ENCODE assay signal across 10 cellular contexts in the genomic region with DNA sequence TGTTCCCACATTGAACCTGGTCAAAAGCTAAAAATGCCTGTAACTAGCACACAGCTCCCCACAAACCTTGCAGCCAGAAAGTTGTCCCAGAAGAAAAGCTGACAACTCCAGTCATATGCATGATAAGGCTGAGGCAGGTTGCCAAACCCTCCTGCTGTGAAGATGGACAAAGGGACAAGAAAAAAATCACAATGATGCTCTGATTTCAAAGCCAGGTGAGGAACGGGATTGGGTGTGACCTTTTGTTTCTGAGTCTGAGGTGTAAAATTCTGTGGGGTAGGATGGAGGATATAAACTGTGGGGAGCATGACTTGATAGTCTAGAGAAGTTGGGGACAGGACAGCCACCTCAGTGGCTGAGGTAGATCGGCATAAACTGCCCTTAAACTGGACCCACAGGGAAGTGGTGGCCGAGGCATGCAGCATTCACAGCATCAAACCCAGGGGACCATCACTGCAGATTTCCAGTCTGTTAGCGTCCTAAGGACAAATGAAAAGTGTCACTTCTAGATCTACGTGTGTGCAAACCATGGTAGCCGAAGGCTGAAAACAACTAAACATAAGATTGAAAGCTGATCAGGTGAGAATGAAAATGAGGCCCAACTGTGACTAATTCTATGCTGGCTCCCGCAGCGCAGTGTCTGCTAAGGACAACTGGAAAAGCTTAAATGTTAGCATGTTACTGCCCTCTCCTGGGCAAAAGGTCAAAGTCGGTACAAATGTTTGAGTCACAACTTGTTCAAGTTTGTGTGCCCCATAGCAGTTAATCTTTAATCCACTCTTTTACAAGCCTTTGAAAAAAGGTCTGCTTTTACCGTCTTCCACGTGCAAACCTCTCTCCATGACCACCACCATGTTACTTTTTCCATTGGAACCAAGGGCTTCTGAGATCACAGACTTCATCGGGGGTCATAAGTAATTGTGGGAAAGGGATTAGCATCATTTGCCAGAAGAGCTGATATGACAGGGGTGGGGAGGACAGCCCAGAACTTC. TPM values are rescaled to one million over a fixed set of nuclear protein-coding genes. Genes with fewer than 3 reads are reported as not detected.
DNase-seq lines count a peak whose midpoint lies in the region; ATAC-seq, FAIRE-seq and TF ChIP-seq lines count a peak whose summit lies in the region.
"Had no signal": no experiment of that assay in that cellular context is flagged by ENCODE, and none has a peak within 500 bp of the region (broad histone marks: within the 10 kb centered on the region; RNA-seq: fewer than 3 reads in every experiment).

No MANE protein-coding gene starts in this region.

- DNase-seq in SHP77 (lab: John Stamatoyannopoulos, UW) (peak; percentile 2 to 9), SHP77 treated with DMSO at 0.1 percent for 48 hours (lab: John Stamatoyannopoulos, UW) (no peak), H54 (ENCODE audit: insufficient read length, low spot score) (peak; percentile 34), NAMALWA (ENCODE audit: low spot score) (peak; percentile 75), WTC11 (ENCODE audit: low spot score) (peak; percentile 74), ureter (ENCODE audit: low spot score) (peak; percentile 52)
- DNase-seq: activated naive CD8-positive, alpha-beta T cell treated with anti-CD3 and anti-CD28 coated beads, Interleukin-2, amount 10 ng/mL, durations not matched to agents 7 days and 5 days had no signal

- ATAC-seq in WTC11 (peak; percentile 85), GM21381 (IDR thresholded peaks at IDR 0.05; ENCODE audit: unreplicated experiment) (no peak)

- peaks cover 5% of the 10 kb centered on the region for H3K9me3 ChIP-seq in iPS-18a (ENCODE audit: control insufficient read depth, low read depth, low read length)

- CTCF ChIA-PET in WTC11 (lab: Charles Lee) = interaction anchor here (0.5 to 2.9 kb wide), 29 partner anchors 10 to 1025 kb away, joined by 3 to 41 read pairs (median 5); no protein-coding TSS in a partner anchor

- H3K4me1 ChIP-seq in iPS-18a (ENCODE audit: control insufficient read depth, low read depth, low read length) = peaks cover 31% of the 10 kb centered on the region

- H3K36me3 Mint-ChIP-seq in WTC11 = peaks cover 11% of the 10 kb centered on the region
- H3K36me3 Mint-ChIP-seq: activated naive CD8-positive, alpha-beta T cell treated with anti-CD3 and anti-CD28 coated beads, Interleukin-2, amount 10 ng/mL, durations not matched to agents 7 days and 5 days had no signal

- no peak for TF ChIP-seq POLR2A in H54 (IDR thresholded peaks at IDR 0.05; ENCODE audit: low read depth, low read length)

- peak overlapping the region; percentile 33 for H3K27ac ChIP-seq in iPS-18a (ENCODE audit: low read length)

- peak; percentile 98 for FAIRE-seq in H54 (lab: Jason Lieb, UNC)

- H3K27ac Mint-ChIP-seq in WTC11 = peak overlapping the region; percentile 38; the same call in 1 of the 2 replicates
- H3K27ac Mint-ChIP-seq: activated naive CD8-positive, alpha-beta T cell treated with anti-CD3 and anti-CD28 coated beads, Interleukin-2, amount 10 ng/mL, durations not matched to agents 7 days and 5 days; B cell had no signal

- peak overlapping the region; percentile 33 for H3K9ac ChIP-seq in iPS-18a (ENCODE audit: low read length)

- H3K9me3 Mint-ChIP-seq in WTC11 = peaks cover 12% of the 10 kb centered on the region

- no peaks in the 10 kb centered on the region for H3K27me3 ChIP-seq in iPS-18a (ENCODE audit: control insufficient read depth, insufficient read depth, low read length)

- H3K27me3 Mint-ChIP-seq in WTC11 (ENCODE audit: low read depth) = no peaks in the 10 kb centered on the region

- POLR2A ChIA-PET in WTC11 (lab: Charles Lee) = interaction anchor here (1.0 to 1.4 kb wide), 5 partner anchors 14 to 663 kb away, joined by 3 read pairs; no protein-coding TSS in a partner anchor

- peak; percentile 27 for TF ChIP-seq CTCF in WTC11 (IDR thresholded peaks at IDR 0.05)

- H3K36me3 ChIP-seq in iPS-18a (ENCODE audit: control insufficient read depth, low read depth, low read length) = no peaks in the 10 kb centered on the region

- H3K4me3 Mint-ChIP-seq in WTC11 = peak overlapping the region; percentile 38
- H3K4me3 Mint-ChIP-seq: activated naive CD8-positive, alpha-beta T cell treated with anti-CD3 and anti-CD28 coated beads, Interleukin-2, amount 10 ng/mL, durations not matched to agents 7 days and 5 days; B cell had no signal

- H3K4me3 ChIP-seq in iPS-18a (ENCODE audit: low read length) = peak overlapping the region; percentile 55

- H3K4me1 Mint-ChIP-seq in WTC11 = peaks cover 30% of the 10 kb centered on the region

TF ChIP-seq in WTC11, 78 proteins besides CTCF, POLR2A, EP300 and RAD21 (continues in another document):
- TF ChIP-seq JUN (CRISPR knock-in tag; IDR thresholded peaks at IDR 0.05) = no peak
- no peak for TF ChIP-seq GTF2I (CRISPR knock-in tag; conservative IDR thresholded peaks at IDR 0.05)
- no peak for TF ChIP-seq GABPB1 (CRISPR knock-in tag; IDR thresholded peaks at IDR 0.05)
- TF ChIP-seq, protein P1, sequence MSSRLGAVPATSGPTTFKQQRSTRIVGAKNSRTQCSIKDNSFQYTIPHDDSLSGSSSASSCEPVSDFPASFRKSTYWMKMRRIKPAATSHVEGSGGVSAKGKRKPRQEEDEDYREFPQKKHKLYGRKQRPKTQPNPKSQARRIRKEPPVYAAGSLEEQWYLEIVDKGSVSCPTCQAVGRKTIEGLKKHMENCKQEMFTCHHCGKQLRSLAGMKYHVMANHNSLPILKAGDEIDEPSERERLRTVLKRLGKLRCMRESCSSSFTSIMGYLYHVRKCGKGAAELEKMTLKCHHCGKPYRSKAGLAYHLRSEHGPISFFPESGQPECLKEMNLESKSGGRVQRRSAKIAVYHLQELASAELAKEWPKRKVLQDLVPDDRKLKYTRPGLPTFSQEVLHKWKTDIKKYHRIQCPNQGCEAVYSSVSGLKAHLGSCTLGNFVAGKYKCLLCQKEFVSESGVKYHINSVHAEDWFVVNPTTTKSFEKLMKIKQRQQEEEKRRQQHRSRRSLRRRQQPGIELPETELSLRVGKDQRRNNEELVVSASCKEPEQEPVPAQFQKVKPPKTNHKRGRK (CRISPR knock-in tag; IDR thresholded peaks at IDR 0.05; ENCODE audit: borderline replicate concordance) = no peak
- TF ChIP-seq CREB1 (CRISPR knock-in tag; IDR thresholded peaks at IDR 0.05) = no peak
- TF ChIP-seq, protein P2, sequence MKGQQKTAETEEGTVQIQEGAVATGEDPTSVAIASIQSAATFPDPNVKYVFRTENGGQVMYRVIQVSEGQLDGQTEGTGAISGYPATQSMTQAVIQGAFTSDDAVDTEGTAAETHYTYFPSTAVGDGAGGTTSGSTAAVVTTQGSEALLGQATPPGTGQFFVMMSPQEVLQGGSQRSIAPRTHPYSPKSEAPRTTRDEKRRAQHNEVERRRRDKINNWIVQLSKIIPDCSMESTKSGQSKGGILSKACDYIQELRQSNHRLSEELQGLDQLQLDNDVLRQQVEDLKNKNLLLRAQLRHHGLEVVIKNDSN (CRISPR knock-in tag; IDR thresholded peaks at IDR 0.05) = no peak
- TF ChIP-seq, protein P3, sequence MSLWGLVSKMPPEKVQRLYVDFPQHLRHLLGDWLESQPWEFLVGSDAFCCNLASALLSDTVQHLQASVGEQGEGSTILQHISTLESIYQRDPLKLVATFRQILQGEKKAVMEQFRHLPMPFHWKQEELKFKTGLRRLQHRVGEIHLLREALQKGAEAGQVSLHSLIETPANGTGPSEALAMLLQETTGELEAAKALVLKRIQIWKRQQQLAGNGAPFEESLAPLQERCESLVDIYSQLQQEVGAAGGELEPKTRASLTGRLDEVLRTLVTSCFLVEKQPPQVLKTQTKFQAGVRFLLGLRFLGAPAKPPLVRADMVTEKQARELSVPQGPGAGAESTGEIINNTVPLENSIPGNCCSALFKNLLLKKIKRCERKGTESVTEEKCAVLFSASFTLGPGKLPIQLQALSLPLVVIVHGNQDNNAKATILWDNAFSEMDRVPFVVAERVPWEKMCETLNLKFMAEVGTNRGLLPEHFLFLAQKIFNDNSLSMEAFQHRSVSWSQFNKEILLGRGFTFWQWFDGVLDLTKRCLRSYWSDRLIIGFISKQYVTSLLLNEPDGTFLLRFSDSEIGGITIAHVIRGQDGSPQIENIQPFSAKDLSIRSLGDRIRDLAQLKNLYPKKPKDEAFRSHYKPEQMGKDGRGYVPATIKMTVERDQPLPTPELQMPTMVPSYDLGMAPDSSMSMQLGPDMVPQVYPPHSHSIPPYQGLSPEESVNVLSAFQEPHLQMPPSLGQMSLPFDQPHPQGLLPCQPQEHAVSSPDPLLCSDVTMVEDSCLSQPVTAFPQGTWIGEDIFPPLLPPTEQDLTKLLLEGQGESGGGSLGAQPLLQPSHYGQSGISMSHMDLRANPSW (CRISPR knock-in tag; conservative IDR thresholded peaks at IDR 0.05; ENCODE audit: low read depth) = no peak
- TF ChIP-seq, protein P4, sequence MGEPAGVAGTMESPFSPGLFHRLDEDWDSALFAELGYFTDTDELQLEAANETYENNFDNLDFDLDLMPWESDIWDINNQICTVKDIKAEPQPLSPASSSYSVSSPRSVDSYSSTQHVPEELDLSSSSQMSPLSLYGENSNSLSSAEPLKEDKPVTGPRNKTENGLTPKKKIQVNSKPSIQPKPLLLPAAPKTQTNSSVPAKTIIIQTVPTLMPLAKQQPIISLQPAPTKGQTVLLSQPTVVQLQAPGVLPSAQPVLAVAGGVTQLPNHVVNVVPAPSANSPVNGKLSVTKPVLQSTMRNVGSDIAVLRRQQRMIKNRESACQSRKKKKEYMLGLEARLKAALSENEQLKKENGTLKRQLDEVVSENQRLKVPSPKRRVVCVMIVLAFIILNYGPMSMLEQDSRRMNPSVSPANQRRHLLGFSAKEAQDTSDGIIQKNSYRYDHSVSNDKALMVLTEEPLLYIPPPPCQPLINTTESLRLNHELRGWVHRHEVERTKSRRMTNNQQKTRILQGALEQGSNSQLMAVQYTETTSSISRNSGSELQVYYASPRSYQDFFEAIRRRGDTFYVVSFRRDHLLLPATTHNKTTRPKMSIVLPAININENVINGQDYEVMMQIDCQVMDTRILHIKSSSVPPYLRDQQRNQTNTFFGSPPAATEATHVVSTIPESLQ (CRISPR knock-in tag; IDR thresholded peaks at IDR 0.05) = no peak
- TF ChIP-seq JAZF1 (CRISPR knock-in tag; IDR thresholded peaks at IDR 0.05) = no peak
- TF ChIP-seq ESRRA (CRISPR knock-in tag; IDR thresholded peaks at IDR 0.05; ENCODE audit: borderline replicate concordance) = no peak
- TF ChIP-seq, protein P5, sequence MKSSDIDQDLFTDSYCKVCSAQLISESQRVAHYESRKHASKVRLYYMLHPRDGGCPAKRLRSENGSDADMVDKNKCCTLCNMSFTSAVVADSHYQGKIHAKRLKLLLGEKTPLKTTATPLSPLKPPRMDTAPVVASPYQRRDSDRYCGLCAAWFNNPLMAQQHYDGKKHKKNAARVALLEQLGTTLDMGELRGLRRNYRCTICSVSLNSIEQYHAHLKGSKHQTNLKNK (CRISPR knock-in tag; IDR thresholded peaks at IDR 0.05) = no peak
- no peak for TF ChIP-seq RELA (CRISPR knock-in tag; IDR thresholded peaks at IDR 0.05; ENCODE audit: borderline replicate concordance)
- TF ChIP-seq, protein P6, sequence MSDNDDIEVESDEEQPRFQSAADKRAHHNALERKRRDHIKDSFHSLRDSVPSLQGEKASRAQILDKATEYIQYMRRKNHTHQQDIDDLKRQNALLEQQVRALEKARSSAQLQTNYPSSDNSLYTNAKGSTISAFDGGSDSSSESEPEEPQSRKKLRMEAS (CRISPR knock-in tag; IDR thresholded peaks at IDR 0.05) = peak; percentile 29; the same call in 1 of the 2 replicates
- TF ChIP-seq ZNF671 (CRISPR knock-in tag; IDR thresholded peaks at IDR 0.05) = no peak

RNA-seq across cellular contexts. Expression of a gene that starts 39.8 kb away (rescaled TPM):
- total RNA-seq in WTC11 (2021) (1.3 to 1.6 TPM (median 1.4 TPM) in 3 replicates), ureter (0.03 TPM)
- total RNA-seq: activated naive CD8-positive, alpha-beta T cell treated with anti-CD3 and anti-CD28 coated beads, Interleukin-2, amount 10 ng/mL, durations not matched to agents 7 days and 5 days had no signal
